1 cellular context compared by ENCODE assay signal in genomic region chr4:7084564-7084961, GRCh38.
TF ChIP-seq lines count a peak whose summit lies in the region.

No MANE protein-coding gene starts in this region.

TF ChIP-seq in H1, 55 proteins besides CTCF, POLR2A, EP300 and RAD21:
- TF ChIP-seq SRF (IDR thresholded peaks at IDR 0.05; ENCODE audit: low read depth, low read length): peak; percentile 39; the same call in 1 of the 2 replicates
